ENCODE assay signal across 10 cellular contexts in genomic region chr7:45446195-45446944, GRCh38.
DNase-seq lines count a peak whose midpoint lies in the region; ATAC-seq and TF ChIP-seq lines count a peak whose summit lies in the region.
"Had no signal": no experiment of that assay in that cellular context is flagged by ENCODE, and none has a peak within 500 bp of the region (broad histone marks: within the 10 kb centered on the region; RNA-seq: fewer than 3 reads in every experiment).

No MANE protein-coding gene starts in this region.

- no peaks in the 10 kb centered on the region for H3K36me3 Mint-ChIP-seq in activated naive CD4-positive, alpha-beta T cell treated with anti-CD3 and anti-CD28 coated beads, Interleukin-2, amount 50 U/mL, for 72 hours
- no peaks in the 10 kb centered on the region for H3K36me3 Mint-ChIP-seq in activated naive CD4-positive, alpha-beta T cell treated with anti-CD3 and anti-CD28 coated beads, Interleukin-2, amount 10 ng/mL, durations not matched to agents 7 days and 5 days
- no peaks in the 10 kb centered on the region for H3K36me3 Mint-ChIP-seq in stimulated activated memory B cell treated with anti-CD40 and anti-IgM and Interleukin-4, amounts not matched to agents 10 μg/mL and 1 μg/mL and 100 μg/mL, for 72 hours

- intact Hi-C loops in PC-9 (cut with micrococcal nuclease; ENCODE audit: unreplicated experiment) (no loop called here), mucosa of descending colon (cut with DNase I, micrococcal nuclease) (no loop called here)

- BruUV-seq in PC-9 (replicated peaks; lab: Mats Ljungman, UMichigan) = no TSS peak

- ATAC-seq in activated naive CD4-positive, alpha-beta T cell treated with anti-CD3 and anti-CD28 coated beads, Interleukin-2, amount 50 U/mL, for 72 hours = peak; percentile 67 to 69
- ATAC-seq in HG02884 (IDR thresholded peaks at IDR 0.05; ENCODE audit: unreplicated experiment) (peak; percentile 80), mucosa of descending colon (no peak)
- peak; percentile 70 for ATAC-seq in stimulated activated memory B cell treated with anti-CD40 and anti-IgM and Interleukin-4, amounts not matched to agents 10 μg/mL and 1 μg/mL and 100 μg/mL, for 72 hours

- TF ChIP-seq CTCF in PC-9 (conservative IDR thresholded peaks at IDR 0.05) = no peak
- TF ChIP-seq CTCF in mucosa of descending colon (IDR thresholded peaks at IDR 0.05) = no peak

- H2AFZ ChIP-seq in PC-9 = no peak overlapping the region

- peaks cover 16% of the 10 kb centered on the region for H3F3A ChIP-seq in PC-9 (ENCODE audit: insufficient read depth, low read depth)

- CTCF ChIA-PET in activated naive CD4-positive, alpha-beta T cell treated with anti-CD3 and anti-CD28 coated beads, Interleukin-2, amount 10 ng/mL, durations not matched to agents 7 days and 5 days (lab: Charles Lee) = no interaction called here
- CTCF ChIA-PET in PC-9 (lab: Charles Lee) = no interaction called here

- H3K9me3 ChIP-seq in PC-9 (ENCODE audit: insufficient read depth, low read depth) = peaks cover 14% of the 10 kb centered on the region
- no peaks in the 10 kb centered on the region for H3K9me3 ChIP-seq in mucosa of descending colon
- H3K9me3 ChIP-seq: testis had no signal

- H3K27ac ChIP-seq in PC-9 = peak overlapping the region; percentile 74
- H3K27ac ChIP-seq: testis had no signal

- DNase-seq in activated naive CD4-positive, alpha-beta T cell treated with anti-CD3 and anti-CD28 coated beads, Interleukin-2, amount 50 U/mL, for 72 hours (ENCODE audit: low spot score in 2 of 2) = no peak
- DNase-seq in activated naive CD4-positive, alpha-beta T cell treated with anti-CD3 and anti-CD28 coated beads, Interleukin-2, amount 10 ng/mL, durations not matched to agents 7 days and 5 days = no peak
- DNase-seq in PC-9 = peak in 1 of 2 experiments; percentile 79
- DNase-seq in NCI-H2196 (lab: John Stamatoyannopoulos, UW; ENCODE audit: unreplicated experiment) = no peak
- no peak for DNase-seq in dermis blood vessel endothelial cell
- no peak for DNase-seq in mucosa of descending colon
- DNase-seq: NCI-H2081, testis had no signal

- H3K9me3 Mint-ChIP-seq in activated naive CD4-positive, alpha-beta T cell treated with anti-CD3 and anti-CD28 coated beads, Interleukin-2, amount 50 U/mL, for 72 hours = no peaks in the 10 kb centered on the region
- no peaks in the 10 kb centered on the region for H3K9me3 Mint-ChIP-seq in activated naive CD4-positive, alpha-beta T cell treated with anti-CD3 and anti-CD28 coated beads, Interleukin-2, amount 10 ng/mL, durations not matched to agents 7 days and 5 days
- no peaks in the 10 kb centered on the region for H3K9me3 Mint-ChIP-seq in stimulated activated memory B cell treated with anti-CD40 and anti-IgM and Interleukin-4, amounts not matched to agents 10 μg/mL and 1 μg/mL and 100 μg/mL, for 72 hours

- H3K4me3 ChIP-seq in PC-9 = no peak overlapping the region
- no peak overlapping the region for H3K4me3 ChIP-seq in mucosa of descending colon
- H3K4me3 ChIP-seq: testis had no signal

- no peak overlapping the region for H3K27ac Mint-ChIP-seq in activated naive CD4-positive, alpha-beta T cell treated with anti-CD3 and anti-CD28 coated beads, Interleukin-2, amount 50 U/mL, for 72 hours
- H3K27ac Mint-ChIP-seq in activated naive CD4-positive, alpha-beta T cell treated with anti-CD3 and anti-CD28 coated beads, Interleukin-2, amount 10 ng/mL, durations not matched to agents 7 days and 5 days = no peak overlapping the region
- H3K27ac Mint-ChIP-seq in stimulated activated memory B cell treated with anti-CD40 and anti-IgM and Interleukin-4, amounts not matched to agents 10 μg/mL and 1 μg/mL and 100 μg/mL, for 72 hours = no peak overlapping the region

- peak overlapping the region; percentile 43 for H3K4me2 ChIP-seq in PC-9

- no peaks in the 10 kb centered on the region for H3K27me3 Mint-ChIP-seq in activated naive CD4-positive, alpha-beta T cell treated with anti-CD3 and anti-CD28 coated beads, Interleukin-2, amount 10 ng/mL, durations not matched to agents 7 days and 5 days
- peaks cover 9% of the 10 kb centered on the region for H3K27me3 Mint-ChIP-seq in stimulated activated memory B cell treated with anti-CD40 and anti-IgM and Interleukin-4, amounts not matched to agents 10 μg/mL and 1 μg/mL and 100 μg/mL, for 72 hours

- H3K4me1 ChIP-seq in PC-9 (replicated peaks; ENCODE audit: insufficient read depth) = peaks cover 33% of the 10 kb centered on the region
- no peaks in the 10 kb centered on the region for H3K4me1 ChIP-seq in mucosa of descending colon (ENCODE audit: low read depth)
- H3K4me1 ChIP-seq: testis had no signal

- H3K36me3 ChIP-seq in PC-9 (ENCODE audit: low read depth) (peaks cover 7% of the 10 kb centered on the region), mucosa of descending colon (ENCODE audit: low read depth) (no peaks in the 10 kb centered on the region)

- no peaks in the 10 kb centered on the region for H3K9me2 ChIP-seq in PC-9 (ENCODE audit: insufficient read depth)

- no peaks in the 10 kb centered on the region for H3K79me2 ChIP-seq in PC-9 (ENCODE audit: low read depth)

- no peak overlapping the region for H3K4me3 Mint-ChIP-seq in activated naive CD4-positive, alpha-beta T cell treated with anti-CD3 and anti-CD28 coated beads, Interleukin-2, amount 10 ng/mL, durations not matched to agents 7 days and 5 days
- no peak overlapping the region for H3K4me3 Mint-ChIP-seq in stimulated activated memory B cell treated with anti-CD40 and anti-IgM and Interleukin-4, amounts not matched to agents 10 μg/mL and 1 μg/mL and 100 μg/mL, for 72 hours

- H4K20me1 ChIP-seq in PC-9 (ENCODE audit: insufficient read depth) = no peaks in the 10 kb centered on the region

- H3K4me1 Mint-ChIP-seq in activated naive CD4-positive, alpha-beta T cell treated with anti-CD3 and anti-CD28 coated beads, Interleukin-2, amount 10 ng/mL, durations not matched to agents 7 days and 5 days = no peaks in the 10 kb centered on the region
- no peaks in the 10 kb centered on the region for H3K4me1 Mint-ChIP-seq in stimulated activated memory B cell treated with anti-CD40 and anti-IgM and Interleukin-4, amounts not matched to agents 10 μg/mL and 1 μg/mL and 100 μg/mL, for 72 hours

- POLR2A ChIA-PET in PC-9 (lab: Charles Lee; ENCODE audit: unreplicated experiment) = no interaction called here

- H3K27me3 ChIP-seq in PC-9 (ENCODE audit: insufficient read depth, low read depth) = no peaks in the 10 kb centered on the region
- H3K27me3 ChIP-seq: testis had no signal
